ENCODE assay signal across 8 cellular contexts in genomic region chr11:46896719-46897406, GRCh38. TPM values are rescaled to one million over a fixed set of nuclear protein-coding genes. Genes with fewer than 3 reads are reported as not detected.
A peak's percentile ranks its signal among the peaks of the same experiment; 100 is the strongest.
DNase-seq lines count a peak whose midpoint lies in the region; ATAC-seq and TF ChIP-seq lines count a peak whose summit lies in the region.

No MANE protein-coding gene starts in this region.

- in situ Hi-C loops in GM13977 (cut with MboI; ENCODE audit: low pct_unique_long_range_greater_than_20kb, low sequenced_read_pairs, unreplicated experiment) (no loop called here), mammary epithelial cell (cut with MboI; ENCODE audit: low sequenced_read_pairs in 2 of 2) (no loop called here)

- H3K4me1 ChIP-seq in mammary epithelial cell (ENCODE audit: insufficient read depth, low read length) = no peaks in the 10 kb centered on the region

- intact Hi-C loops in mammary epithelial cell (cut with micrococcal nuclease) = no loop called here

- no peaks in the 10 kb centered on the region for H3K9me3 ChIP-seq in mammary epithelial cell (replicated peaks; ENCODE audit: insufficient read depth, low read length)

- H2AFZ ChIP-seq in mammary epithelial cell (ENCODE audit: low read depth, low read length) = no peak overlapping the region

- H3K79me2 ChIP-seq in mammary epithelial cell (ENCODE audit: insufficient read depth, low read length) = no peaks in the 10 kb centered on the region

- no peak overlapping the region for H3K4me2 ChIP-seq in mammary epithelial cell (ENCODE audit: insufficient read depth, low read depth, low read length)

- no peaks in the 10 kb centered on the region for H3K27me3 ChIP-seq in mammary epithelial cell (ENCODE audit: insufficient read depth, low read length)

- 96% methylated on average over 10 of the region's 10 CpGs for WGBS in mammary epithelial cell (ENCODE audit: low coverage, missing lambda C conversion rate)

- no peak for ATAC-seq in HG02798 (IDR thresholded peaks at IDR 0.05; ENCODE audit: poor library complexity, unreplicated experiment)

- DNase-seq in AML-193 (lab: John Stamatoyannopoulos, UW) = peak; percentile 63 to 69
- DNase-seq in GM13977 (ENCODE audit: low spot score) = peak; percentile 72
- peak; percentile 41 for DNase-seq in NCI-H526 treated with DMSO at 0.1 percent for 48 hours (lab: John Stamatoyannopoulos, UW)
- DNase-seq in mammary epithelial cell = peak; percentile 44
- DNase-seq in retinal pigment epithelial cell (ENCODE audit: low read depth) = no peak
- no peak for DNase-seq in C1 segment of cervical spinal cord (lab: John Stamatoyannopoulos, UW)
- DNase-seq in stimulated activated CD4-positive, alpha-beta T cell treated with anti-CD3 and anti-CD28 coated beads, Interleukin-12 subunit alpha, Interleukin-12 subunit beta, amount 100 ng/mL, for 4 hours = no peak

- no TSS peak for BruUV-seq in mammary epithelial cell (replicated peaks; lab: Mats Ljungman, UMichigan)

- TF ChIP-seq CTCF in GM13977 (IDR thresholded peaks at IDR 0.05; ENCODE audit: extremely low read depth, insufficient read depth, missing control alignments) = peak; percentile 35
- TF ChIP-seq CTCF in mammary epithelial cell (conservative IDR thresholded peaks at IDR 0.05 in 1 of 2, IDR thresholded peaks at IDR 0.05 in 1 of 2; ENCODE audit: extremely low read depth in 1 of 2, insufficient read depth in 1 of 2, low read depth in 1 of 2, low read length in 2 of 2) = peak; percentile 37 to 48
- peak; percentile 42 for TF ChIP-seq CTCF in retinal pigment epithelial cell (conservative IDR thresholded peaks at IDR 0.05; ENCODE audit: low read depth, low read length)

- H3K9ac ChIP-seq in mammary epithelial cell (ENCODE audit: insufficient read depth, low read length) = no peak overlapping the region

- no peak overlapping the region for H3K4me3 ChIP-seq in mammary epithelial cell (replicated peaks in 1 of 3; ENCODE audit: insufficient read depth in 1 of 3, low read depth in 2 of 3, low read length in 3 of 3)
- no peak overlapping the region for H3K4me3 ChIP-seq in retinal pigment epithelial cell (ENCODE audit: low read length)

- no peak overlapping the region for H3K27ac ChIP-seq in mammary epithelial cell (ENCODE audit: insufficient read depth, low read depth, low read length)

- dilution Hi-C loops in mammary epithelial cell (cut with HindIII; ENCODE audit: low sequenced_read_pairs) = no loop called here

- H3K36me3 ChIP-seq in mammary epithelial cell (ENCODE audit: insufficient read depth, low read length) = no peaks in the 10 kb centered on the region

- CTCF ChIA-PET in mammary epithelial cell (lab: Charles Lee; ENCODE audit: low non-redundant PET) = interaction anchor here (0.6 kb wide), 1 partner anchor 17 kb away, joined by 3 read pairs; no protein-coding TSS in a partner anchor

- no peaks in the 10 kb centered on the region for H4K20me1 ChIP-seq in mammary epithelial cell (ENCODE audit: insufficient read depth, low read length)

RNA-seq across cellular contexts. Expression of gene LRP4, which starts 21.5 kb away (rescaled TPM):
- 1 to 10 TPM; 2.7 to 5.7 TPM for total RNA-seq in mammary epithelial cell
- 3.8 TPM for polyA plus RNA-seq in mammary epithelial cell
- 7.0 TPM for polyA minus RNA-seq in mammary epithelial cell

RNA-seq across cellular contexts. Expression of gene CSTPP1, which starts 39.7 kb away (rescaled TPM):
- 10 to 100 TPM; 25.7 to 35.0 TPM for total RNA-seq in mammary epithelial cell
- 31.6 TPM for polyA plus RNA-seq in mammary epithelial cell
- polyA minus RNA-seq in mammary epithelial cell = 25.9 TPM

RNA-seq across cellular contexts. Expression of gene CKAP5, which starts 50.8 kb away (rescaled TPM):
- total RNA-seq in mammary epithelial cell = 100 to 1,000 TPM in 1 of 2 donors, 10 to 100 TPM in 1; 60.3 to 128 TPM
- polyA plus RNA-seq in mammary epithelial cell = 60.0 TPM
- polyA minus RNA-seq in mammary epithelial cell = 110 TPM

Comparison
In these comparisons a context has a peak if more than half of its experiments do, and no peak if none do; other contexts are left out.
1. DNase-seq: peak in AML-193 (2 of 2), GM13977 (single experiment), NCI-H526 treated with DMSO at 0.1 percent for 48 hours (single experiment) and mammary epithelial cell (single experiment); none in retinal pigment epithelial cell (single experiment), C1 segment of cervical spinal cord (0 of 14) and stimulated activated CD4-positive, alpha-beta T cell treated with anti-CD3 and anti-CD28 coated beads, Interleukin-12 subunit alpha, Interleukin-12 subunit beta, amount 100 ng/mL, for 4 hours (single experiment).
2. Peak in every context shown above with its lines, with median percentiles within 50 percentile points of each other: CTCF ChIP-seq.